Comparison of ENCODE assay signal across 15 cellular contexts in genomic region chr20:20953738-20954657, GRCh38.
"Had no signal": no experiment of that assay in that cellular context is flagged by ENCODE, and none has a peak within 500 bp of the region (broad histone marks: within the 10 kb centered on the region; RNA-seq: fewer than 3 reads in every experiment).

No MANE protein-coding gene starts in this region.

- ATAC-seq: esophagus mucosa; left lobe of liver; natural killer cell treated with Interleukin-12 subunit alpha and Interleukin-12 subunit beta and Interleukin-15 and Interleukin-18, amount 100 ng/mL, for 72 hours; stimulated activated naive B cell treated with anti-CD40 and anti-IgM and Interleukin-4, amounts not matched to agents 10 μg/mL and 1 μg/mL and 100 μg/mL, for 72 hours had no signal

- H3K4me3 ChIP-seq: cardiac muscle cell, hepatocyte, transverse colon had no signal

- H3K27ac ChIP-seq: cardiac muscle cell, hepatocyte, transverse colon, VCaP had no signal

- DNase-seq: activated CD4-positive, alpha-beta T cell treated with anti-CD3 and anti-CD28 coated beads for 1 hour; activated CD4-positive, alpha-beta T cell treated with anti-CD3 and anti-CD28 coated beads, Interleukin-2, amount 50 U/mL, for 4 hours; activated naive CD4-positive, alpha-beta T cell treated with anti-CD3 and anti-CD28 coated beads, Interleukin-2, amount 10 ng/mL, durations not matched to agents 7 days and 5 days; activated T-cell treated with anti-CD3 and anti-CD28 coated beads for 4 hours; islet precursor cell; posterior cingulate gyrus; stimulated activated CD4-positive, alpha-beta T cell treated with anti-CD3 and anti-CD28 coated beads, Interleukin-2, amount 100 ng/mL, for 48 hours; stimulated activated naive B cell treated with anti-CD40 and anti-IgM and Interleukin-4, amounts not matched to agents 10 μg/mL and 1 μg/mL and 100 μg/mL, for 72 hours; transverse colon had no signal

- H3K4me1 ChIP-seq: transverse colon had no signal

- H3K4me2 ChIP-seq: hepatocyte had no signal

- H3K36me3 ChIP-seq: cardiac muscle cell, transverse colon had no signal

- H3K9me3 ChIP-seq: transverse colon had no signal

- H3K79me2 ChIP-seq: hepatocyte had no signal

- H2AFZ ChIP-seq: hepatocyte had no signal

- H3K27me3 ChIP-seq: cardiac muscle cell, transverse colon had no signal
